In the genomic region with DNA sequence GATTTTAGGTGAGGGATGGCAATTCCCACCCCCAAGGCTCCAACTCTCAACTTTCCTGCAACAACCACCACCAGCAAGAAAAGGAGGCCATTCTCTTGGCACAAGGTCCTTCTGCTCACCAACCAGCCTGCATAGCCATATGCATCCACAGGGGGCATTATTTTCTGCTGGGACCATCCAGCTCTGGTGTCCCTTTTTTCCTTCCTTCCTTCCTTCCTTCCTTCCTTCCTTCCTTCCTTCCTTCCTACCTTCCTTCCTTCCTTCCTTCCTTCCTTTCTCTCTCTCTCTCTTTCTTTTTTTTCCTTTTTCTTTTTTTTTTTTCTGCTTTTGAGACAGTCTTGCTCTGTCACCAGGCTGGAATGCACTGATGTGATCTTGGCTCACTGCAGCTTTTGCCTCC, we compare ENCODE assay signal across 11 cellular contexts. TPM values are rescaled to one million over a fixed set of nuclear protein-coding genes. Genes with fewer than 3 reads are reported as not detected.
DNase-seq lines count a peak whose midpoint lies in the region; ATAC-seq and TF ChIP-seq lines count a peak whose summit lies in the region.
"Had no signal": no experiment of that assay in that cellular context is flagged by ENCODE, and none has a peak within 500 bp of the region (broad histone marks: within the 10 kb centered on the region; RNA-seq: fewer than 3 reads in every experiment).

No MANE protein-coding gene starts in this region.

- H3K27me3 Mint-ChIP-seq in activated CD4-positive, alpha-beta memory T cell treated with anti-CD3 and anti-CD28 coated beads for 36 hours, result no peaks in the 10 kb centered on the region

- H3K27ac Mint-ChIP-seq in activated CD4-positive, alpha-beta memory T cell treated with anti-CD3 and anti-CD28 coated beads for 36 hours, result no peak overlapping the region

- H3K4me3 ChIP-seq in astrocyte of the spinal cord (ENCODE audit: low read depth, low read length) (no peak overlapping the region), lower lobe of right lung (no peak overlapping the region), stomach (no peak overlapping the region)
- H3K4me3 ChIP-seq: tibial nerve had no signal

- no peak for TF ChIP-seq POLR2A in stomach (IDR thresholded peaks at IDR 0.05)

- DNase-seq in Daoy (ENCODE audit: low read depth), result peak; percentile 16
- DNase-seq in HCEC 1CT, result peak; percentile 9
- DNase-seq in astrocyte of the spinal cord (ENCODE audit: low read depth, low spot score), result no peak
- DNase-seq in lower lobe of right lung, result no peak
- DNase-seq in activated CD4-positive, alpha-beta memory T cell treated with anti-CD3 and anti-CD28 coated beads for 36 hours, result no peak
- no peak for DNase-seq in stomach
- DNase-seq in kidney glomerular epithelial cell (lab: John Stamatoyannopoulos, UW), result no peak
- DNase-seq: NCI-H748 treated with DMSO at 0.1 percent for 48 hours had no signal

- ATAC-seq in lower lobe of right lung (no peak), GM18520 (IDR thresholded peaks at IDR 0.05; ENCODE audit: unreplicated experiment) (no peak)
- ATAC-seq: activated CD4-positive, CD25-positive, alpha-beta regulatory T cell treated with anti-CD3 and anti-CD28 coated beads, Interleukin-2, amount 50 U/mL, for 24 hours had no signal

- no peak for TF ChIP-seq EP300 in stomach (IDR thresholded peaks at IDR 0.05)

- no peak overlapping the region for H3K4me3 Mint-ChIP-seq in activated CD4-positive, alpha-beta memory T cell treated with anti-CD3 and anti-CD28 coated beads for 36 hours

- intact Hi-C loops in lower lobe of right lung (cut with DNase I) (no loop called here), stomach (cut with DNase I; ENCODE audit: low total_unique reads) (no loop called here)
- intact Hi-C loops in activated CD4-positive, alpha-beta memory T cell treated with anti-CD3 and anti-CD28 coated beads for 36 hours (cut with micrococcal nuclease), result no loop called here

- H3K27me3 ChIP-seq in lower lobe of right lung (ENCODE audit: low read depth), result no peaks in the 10 kb centered on the region
- no peaks in the 10 kb centered on the region for H3K27me3 ChIP-seq in stomach
- H3K27me3 ChIP-seq: tibial nerve had no signal

- TF ChIP-seq CTCF in astrocyte of the spinal cord (IDR thresholded peaks at IDR 0.05; ENCODE audit: low read depth, low read length) (peak; percentile 34), lower lobe of right lung (IDR thresholded peaks at IDR 0.05) (peak; percentile 23), stomach (IDR thresholded peaks at IDR 0.05) (peak in 3 of 7 experiments; percentile 22 to 28 (median 24))

- CTCF ChIA-PET in activated CD4-positive, alpha-beta memory T cell treated with anti-CD3 and anti-CD28 coated beads for 36 hours (lab: Charles Lee), result interaction anchor here (0.7 to 0.9 kb wide), 2 partner anchors 23 to 955 kb away, joined by 3 to 5 read pairs; no protein-coding TSS in a partner anchor

- no peaks in the 10 kb centered on the region for H3K9me3 Mint-ChIP-seq in activated CD4-positive, alpha-beta memory T cell treated with anti-CD3 and anti-CD28 coated beads for 36 hours

- no peak overlapping the region for H3K27ac ChIP-seq in lower lobe of right lung
- no peak overlapping the region for H3K27ac ChIP-seq in stomach
- H3K27ac ChIP-seq: tibial nerve had no signal

- H3K36me3 Mint-ChIP-seq in activated CD4-positive, alpha-beta memory T cell treated with anti-CD3 and anti-CD28 coated beads for 36 hours, result peaks cover 17% of the 10 kb centered on the region

- in situ Hi-C loops in astrocyte of the spinal cord (cut with HindIII; ENCODE audit: low sequenced_read_pairs), result no loop called here

- POLR2A ChIA-PET in activated CD4-positive, alpha-beta memory T cell treated with anti-CD3 and anti-CD28 coated beads for 36 hours (lab: Charles Lee), result no interaction called here

- H3K4me1 Mint-ChIP-seq in activated CD4-positive, alpha-beta memory T cell treated with anti-CD3 and anti-CD28 coated beads for 36 hours (ENCODE audit: low read depth), result peaks cover 19% of the 10 kb centered on the region

- no peaks in the 10 kb centered on the region for H3K4me1 ChIP-seq in lower lobe of right lung
- H3K4me1 ChIP-seq in stomach, result no peaks in the 10 kb centered on the region
- H3K4me1 ChIP-seq: tibial nerve had no signal

- peaks cover 7% of the 10 kb centered on the region for H3K36me3 ChIP-seq in lower lobe of right lung
- H3K36me3 ChIP-seq in stomach, result peaks cover 0 to 13% (median 11%) of the 10 kb centered on the region in 4 donors

- no peaks in the 10 kb centered on the region for H3K9me3 ChIP-seq in lower lobe of right lung
- no peaks in the 10 kb centered on the region for H3K9me3 ChIP-seq in stomach
- H3K9me3 ChIP-seq: tibial nerve had no signal

RNA-seq across cellular contexts. Expression of gene COX10, which starts 21.1 kb away (rescaled TPM):
- total RNA-seq in Daoy (2014; rRNA removed; shearing (Covaris generic)), result 13.9 and 26.9 TPM in 2 replicates
- total RNA-seq in lower lobe of right lung, result 13.8 TPM
- total RNA-seq in activated CD4-positive, alpha-beta memory T cell treated with anti-CD3 and anti-CD28 coated beads for 36 hours, result 10 to 100 TPM; 22.9 to 23.6 TPM
- total RNA-seq in stomach, result 10 to 100 TPM in 4 of 5 donors, 1 to 10 TPM in 1; 7.6 to 40.4 (median 25.4) TPM
- polyA plus RNA-seq in stomach, result 10 to 100 TPM in 1 of 3 donors, 1 to 10 TPM in 2; 8.5 to 16.3 (median 9.7) TPM

Comparison
In these comparisons a context has a peak if more than half of its experiments do, and no peak if none do; other contexts are left out.
1. DNase-seq: peak in Daoy (single experiment) and HCEC 1CT (single experiment); none in astrocyte of the spinal cord (single experiment), lower lobe of right lung (single experiment), activated CD4-positive, alpha-beta memory T cell treated with anti-CD3 and anti-CD28 coated beads for 36 hours (single experiment), stomach (single experiment) and kidney glomerular epithelial cell (single experiment).